Comparison of ENCODE assay signal across 8 cellular contexts in genomic region chr11:67301951-67302516, GRCh38. TPM values are rescaled to one million over a fixed set of nuclear protein-coding genes. Genes with fewer than 3 reads are reported as not detected.
DNase-seq lines count a peak whose midpoint lies in the region; ATAC-seq and TF ChIP-seq lines count a peak whose summit lies in the region.

No MANE protein-coding gene starts in this region.

- H3K9ac ChIP-seq in HUES6 (ENCODE audit: low read length), result peak overlapping the region; percentile 55

- no peak overlapping the region for H3K27ac Mint-ChIP-seq in activated CD8-positive, alpha-beta T cell treated with anti-CD3 and anti-CD28 coated beads, Interleukin-2, amount 10 ng/mL, durations not matched to agents 7 days and 5 days

- ATAC-seq in activated CD8-positive, alpha-beta T cell treated with anti-CD3 and anti-CD28 coated beads, Interleukin-2, amount 10 ng/mL, durations not matched to agents 7 days and 5 days, result no peak
- ATAC-seq in heart right ventricle, result peak; percentile 46 to 79 (median 66)
- no peak for ATAC-seq in GM21367 (IDR thresholded peaks at IDR 0.05; ENCODE audit: unreplicated experiment)

- peaks cover 22% of the 10 kb centered on the region for H3K4me1 Mint-ChIP-seq in activated CD8-positive, alpha-beta T cell treated with anti-CD3 and anti-CD28 coated beads, Interleukin-2, amount 10 ng/mL, durations not matched to agents 7 days and 5 days (ENCODE audit: low read depth)

- H3K36me3 ChIP-seq in HUES6 (ENCODE audit: control insufficient read depth, insufficient read depth, low read length), result peaks cover 32% of the 10 kb centered on the region
- peaks cover 0 to 57% (median 11%) of the 10 kb centered on the region in 9 donors for H3K36me3 ChIP-seq in heart right ventricle

- H3K27me3 Mint-ChIP-seq in activated CD8-positive, alpha-beta T cell treated with anti-CD3 and anti-CD28 coated beads, Interleukin-2, amount 10 ng/mL, durations not matched to agents 7 days and 5 days (ENCODE audit: low read depth), result no peaks in the 10 kb centered on the region

- no peak for TF ChIP-seq CTCF in heart right ventricle (IDR thresholded peaks at IDR 0.05)

- DNase-seq in CD1c-positive myeloid dendritic cell (ENCODE audit: extremely low spot score) (peak; percentile 32), heart right ventricle (peak; percentile 58 to 62), renal cortical epithelial cell (ENCODE audit: low read depth) (peak; percentile 78), globus pallidus (ENCODE audit: low spot score) (no peak)
- no peak for DNase-seq in activated CD8-positive, alpha-beta T cell treated with anti-CD3 and anti-CD28 coated beads, Interleukin-2, amount 10 ng/mL, durations not matched to agents 7 days and 5 days
- DNase-seq in effector CD8-positive, alpha-beta T cell (lab: John Stamatoyannopoulos, UW), result no peak

- H3K36me3 Mint-ChIP-seq in activated CD8-positive, alpha-beta T cell treated with anti-CD3 and anti-CD28 coated beads, Interleukin-2, amount 10 ng/mL, durations not matched to agents 7 days and 5 days (ENCODE audit: low read depth), result peaks cover 39% of the 10 kb centered on the region

- H3K9me3 Mint-ChIP-seq in activated CD8-positive, alpha-beta T cell treated with anti-CD3 and anti-CD28 coated beads, Interleukin-2, amount 10 ng/mL, durations not matched to agents 7 days and 5 days (ENCODE audit: insufficient read depth), result peaks cover under 1% of the 10 kb centered on the region

- H3K4me3 ChIP-seq in HUES6 (ENCODE audit: low read depth, low read length), result peak overlapping the region; percentile 88
- H3K4me3 ChIP-seq in heart right ventricle, result peak overlapping the region in 8 of 10 donors; percentile 82 to 97 (median 92)

- peaks cover 21% of the 10 kb centered on the region for H3K4me1 ChIP-seq in HUES6 (ENCODE audit: control insufficient read depth, insufficient read depth, low read length)
- H3K4me1 ChIP-seq in heart right ventricle, result peaks cover 10 to 36% (median 29%) of the 10 kb centered on the region in 9 donors

- intact Hi-C loops in heart right ventricle (cut with DNase I), result loop anchor here in 2 of 10 donors (5.0 kb wide), 1 partner anchor 35 kb away; the partner anchor contains the start of gene GRK2 (in 2 of the 2)

- no peaks in the 10 kb centered on the region for H3K27me3 ChIP-seq in HUES6 (ENCODE audit: control insufficient read depth, insufficient read depth, low read length)
- no peaks in the 10 kb centered on the region for H3K27me3 ChIP-seq in heart right ventricle

- POLR2A ChIA-PET in activated CD8-positive, alpha-beta T cell treated with anti-CD3 and anti-CD28 coated beads, Interleukin-2, amount 10 ng/mL, durations not matched to agents 7 days and 5 days (lab: Charles Lee), result interaction anchor here (1.0 to 2.0 kb wide), 7 partner anchors 9 to 34 kb away, joined by 3 to 11 read pairs (median 4); partner anchors contain the start of gene ANKRD13D

- WGBS in heart right ventricle, 2 donors, result 50 to 67% methylated on average over 15 of the region's 15 CpGs

- peak overlapping the region; percentile 32; the same call in 1 of the 2 replicates for H3K27ac ChIP-seq in HUES6 (ENCODE audit: low read depth, low read length)
- H3K27ac ChIP-seq in heart right ventricle, result peak overlapping the region; percentile 29 to 94 (median 83)

- H3K9me3 ChIP-seq in HUES6 (ENCODE audit: control insufficient read depth, insufficient read depth, low read depth, low read length) (no peaks in the 10 kb centered on the region), heart right ventricle (no peaks in the 10 kb centered on the region)

- H3K4me3 Mint-ChIP-seq in activated CD8-positive, alpha-beta T cell treated with anti-CD3 and anti-CD28 coated beads, Interleukin-2, amount 10 ng/mL, durations not matched to agents 7 days and 5 days, result peak overlapping the region; percentile 28

- CTCF ChIA-PET in activated CD8-positive, alpha-beta T cell treated with anti-CD3 and anti-CD28 coated beads, Interleukin-2, amount 10 ng/mL, durations not matched to agents 7 days and 5 days (lab: Charles Lee), result interaction anchor here (1.6 kb wide), 1 partner anchor 49 kb away, joined by 5 read pairs; no protein-coding TSS in a partner anchor

RNA-seq across cellular contexts. Expression of gene SSH3, which starts 1.3 kb away (rescaled TPM):
- 10 to 100 TPM; 12.0 to 13.0 TPM for total RNA-seq in activated CD8-positive, alpha-beta T cell treated with anti-CD3 and anti-CD28 coated beads, Interleukin-2, amount 10 ng/mL, durations not matched to agents 7 days and 5 days
- 10 to 100 TPM; 11.9 to 21.2 (median 15.6) TPM for total RNA-seq in heart right ventricle
- 10 to 100 TPM in 1 of 2 donors, 1 to 10 TPM in 1; 7.8 to 15.5 TPM for polyA plus RNA-seq in heart right ventricle
- total RNA-seq in renal cortical epithelial cell, result 44.1 and 70.2 TPM in 2 replicates

RNA-seq across cellular contexts. Expression of gene ANKRD13D, which starts 12.9 kb away (rescaled TPM):
- 100 to 1,000 TPM; 179 to 189 TPM for total RNA-seq in activated CD8-positive, alpha-beta T cell treated with anti-CD3 and anti-CD28 coated beads, Interleukin-2, amount 10 ng/mL, durations not matched to agents 7 days and 5 days
- total RNA-seq in heart right ventricle (10 to 100 TPM in 6 of 10 donors, 1 to 10 TPM in 4; 7.9 to 21.0 (median 12.3) TPM), renal cortical epithelial cell (29.0 and 38.9 TPM in 2 replicates)
- polyA plus RNA-seq in heart right ventricle, result 10 to 100 TPM; 14.2 to 39.4 TPM

RNA-seq across cellular contexts. Expression of gene GRK2, which starts 35.8 kb away (rescaled TPM):
- total RNA-seq in activated CD8-positive, alpha-beta T cell treated with anti-CD3 and anti-CD28 coated beads, Interleukin-2, amount 10 ng/mL, durations not matched to agents 7 days and 5 days, result 100 to 1,000 TPM; 338 to 348 TPM
- total RNA-seq in heart right ventricle, result 10 to 100 TPM; 34.2 to 60.9 (median 44.0) TPM
- polyA plus RNA-seq in heart right ventricle, result 10 to 100 TPM; 48.0 to 65.0 TPM
- total RNA-seq in renal cortical epithelial cell, result 32.3 and 71.8 TPM in 2 replicates

RNA-seq across cellular contexts. Expression of gene POLD4, which starts 51.3 kb away (rescaled TPM):
- total RNA-seq in activated CD8-positive, alpha-beta T cell treated with anti-CD3 and anti-CD28 coated beads, Interleukin-2, amount 10 ng/mL, durations not matched to agents 7 days and 5 days, result 10 to 100 TPM; 53.2 to 56.7 TPM
- total RNA-seq in heart right ventricle (10 to 100 TPM; 30.4 to 80.1 (median 39.6) TPM), renal cortical epithelial cell (43.9 and 61.6 TPM in 2 replicates)
- 100 to 1,000 TPM in 1 of 2 donors, 10 to 100 TPM in 1; 66.6 to 214 TPM for polyA plus RNA-seq in heart right ventricle

Comparison
In these comparisons a context has a peak if more than half of its experiments do, and no peak if none do; other contexts are left out.
1. DNase-seq: peak in CD1c-positive myeloid dendritic cell (single experiment), heart right ventricle (2 of 2) and renal cortical epithelial cell (single experiment); none in activated CD8-positive, alpha-beta T cell treated with anti-CD3 and anti-CD28 coated beads, Interleukin-2, amount 10 ng/mL, durations not matched to agents 7 days and 5 days (single experiment), effector CD8-positive, alpha-beta T cell (single experiment) and globus pallidus (single experiment).
2. ATAC-seq: peak in heart right ventricle (8 of 8); none in activated CD8-positive, alpha-beta T cell treated with anti-CD3 and anti-CD28 coated beads, Interleukin-2, amount 10 ng/mL, durations not matched to agents 7 days and 5 days (single experiment) and GM21367 (single experiment).